ENCODE assay signal across 24 cellular contexts in the genomic region with DNA sequence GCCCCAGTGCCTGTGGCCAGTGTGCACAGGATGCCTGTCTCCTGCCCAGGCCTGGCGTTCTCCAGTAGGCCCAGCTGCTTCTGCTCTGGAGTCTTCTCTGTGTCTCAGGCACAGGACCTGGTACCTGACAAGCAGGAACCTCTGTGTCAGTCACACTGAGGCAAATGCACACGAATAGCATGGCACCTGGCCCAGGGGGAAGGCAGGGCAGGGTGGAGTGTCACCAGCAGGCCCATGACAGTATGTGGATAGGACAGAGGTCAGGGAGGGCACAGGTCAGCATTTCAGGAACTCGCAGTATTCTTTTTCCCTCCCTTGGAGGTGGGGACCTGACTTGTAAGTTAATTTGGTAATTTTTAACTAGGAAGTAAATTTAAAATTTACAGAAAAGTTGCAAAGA. TPM values are rescaled to one million over a fixed set of nuclear protein-coding genes. Genes with fewer than 3 reads are reported as not detected.
"Had no signal": no experiment of that assay in that cellular context is flagged by ENCODE, and none has a peak within 500 bp of the region (broad histone marks: within the 10 kb centered on the region; RNA-seq: fewer than 3 reads in every experiment).

No MANE protein-coding gene starts in this region.

- ATAC-seq: activated CD8-positive, alpha-beta T cell treated with anti-CD3 and anti-CD28 coated beads for 36 hours; heart right ventricle; naive thymus-derived CD8-positive, alpha-beta T cell; right cardiac atrium; stimulated activated naive CD8-positive, alpha-beta T cell treated with anti-CD3 and anti-CD28 coated beads, Interleukin-15, Interleukin-2, amounts not matched to agents 100 U/mL and 50 U/mL, for 24 hours had no signal

- H3K27me3 ChIP-seq: brain microvascular endothelial cell, esophagus squamous epithelium, heart right ventricle, testis, transverse colon had no signal

- H3K9me3 Mint-ChIP-seq: activated CD8-positive, alpha-beta T cell treated with anti-CD3 and anti-CD28 coated beads for 36 hours; naive thymus-derived CD8-positive, alpha-beta T cell; neural crest cell had no signal

- H3K27me3 Mint-ChIP-seq: activated CD8-positive, alpha-beta T cell treated with anti-CD3 and anti-CD28 coated beads for 36 hours; naive thymus-derived CD8-positive, alpha-beta T cell had no signal

- H3K4me3 ChIP-seq: esophagus squamous epithelium, heart right ventricle, left ventricle myocardium inferior, testis, transverse colon had no signal

- H3K27ac Mint-ChIP-seq: activated CD8-positive, alpha-beta T cell treated with anti-CD3 and anti-CD28 coated beads for 36 hours had no signal

- DNase-seq: activated CD4-positive, alpha-beta T cell treated with anti-CD3 and anti-CD28 coated beads for 1 hour; activated CD4-positive, alpha-beta T cell treated with anti-CD3 and anti-CD28 coated beads, Interleukin-2, amount 50 U/mL, for 1 hour; activated CD8-positive, alpha-beta T cell treated with anti-CD3 and anti-CD28 coated beads for 36 hours; activated gamma-delta T cell; activated naive CD4-positive, alpha-beta T cell treated with anti-CD3 and anti-CD28 coated beads, Interleukin-2, amount 50 U/mL, for 16 hours; amniotic stem cell; brain microvascular endothelial cell; dermis blood vessel endothelial cell; effector CD4-positive, alpha-beta T cell; esophagus squamous epithelium; foreskin melanocyte; heart right ventricle; kidney glomerular epithelial cell; left ventricle myocardium inferior; mammary epithelial cell; naive thymus-derived CD8-positive, alpha-beta T cell; occipital lobe; right cardiac atrium; stimulated activated CD4-positive, alpha-beta T cell treated with anti-CD3 and anti-CD28 coated beads, Interleukin-2, amount 100 ng/mL, for 48 hours; stimulated activated naive CD8-positive, alpha-beta T cell treated with anti-CD3 and anti-CD28 coated beads, Interleukin-15, Interleukin-2, amounts not matched to agents 100 U/mL and 50 U/mL, for 24 hours; T-helper 2 cell; testis; transverse colon had no signal

- H3K27ac ChIP-seq: brain microvascular endothelial cell, heart right ventricle, left ventricle myocardium inferior, testis, transverse colon had no signal

- H3K9me3 ChIP-seq: esophagus squamous epithelium, heart right ventricle, left ventricle myocardium inferior, testis, transverse colon had no signal

- H3K4me3 Mint-ChIP-seq: activated CD8-positive, alpha-beta T cell treated with anti-CD3 and anti-CD28 coated beads for 36 hours had no signal

RNA-seq across cellular contexts. Expression of gene TUBB2B, which starts 36.9 kb away (rescaled TPM):
- total RNA-seq: naive thymus-derived CD8-positive, alpha-beta T cell had no signal
